In genomic region chrX:31323658-31324057, GRCh38 we compare ENCODE assay signal across 14 cellular contexts.
DNase-seq lines count a peak whose midpoint lies in the region; ATAC-seq, FAIRE-seq and TF ChIP-seq lines count a peak whose summit lies in the region.
"Had no signal": no experiment of that assay in that cellular context is flagged by ENCODE, and none has a peak within 500 bp of the region (broad histone marks: within the 10 kb centered on the region; RNA-seq: fewer than 3 reads in every experiment).

No MANE protein-coding gene starts in this region.

- H3K9me3 Mint-ChIP-seq in MCF 10A (ENCODE audit: unreplicated experiment) = no peaks in the 10 kb centered on the region
- H3K9me3 Mint-ChIP-seq: activated T-cell treated with anti-CD3 and anti-CD28 coated beads, Interleukin-2, amount 50 U/mL, for 24 hours; central memory CD8-positive, alpha-beta T cell had no signal

- H3K4me3 Mint-ChIP-seq in MCF 10A (ENCODE audit: unreplicated experiment) = no peak overlapping the region
- H3K4me3 Mint-ChIP-seq: activated T-cell treated with anti-CD3 and anti-CD28 coated beads, Interleukin-2, amount 50 U/mL, for 24 hours; central memory CD8-positive, alpha-beta T cell had no signal

- no peaks in the 10 kb centered on the region for H3K36me3 Mint-ChIP-seq in MCF 10A (ENCODE audit: insufficient read depth, unreplicated experiment)

- TF ChIP-seq CTCF in OCI-LY1 (IDR thresholded peaks at IDR 0.05; ENCODE audit: low read length) (no peak), MCF 10A (IDR thresholded peaks at IDR 0.05; ENCODE audit: unreplicated experiment) (no peak)

- H3K79me2 ChIP-seq in OCI-LY1 (ENCODE audit: insufficient read depth, low read length) = no peaks in the 10 kb centered on the region

- CTCF ChIA-PET in MCF 10A (lab: Yijun Ruan, JAX) = interaction anchor here (0.6 kb wide), 1 partner anchor 730 kb away, joined by 4 read pairs; no protein-coding TSS in a partner anchor

- peak overlapping the region; percentile 36; the same call in 1 of the 2 replicates for H3K4me2 ChIP-seq in OCI-LY1 (ENCODE audit: low read length)

- H4K20me1 ChIP-seq in OCI-LY1 (ENCODE audit: insufficient read depth, low read length) = no peaks in the 10 kb centered on the region

- intact Hi-C loops in MCF 10A (cut with micrococcal nuclease) = no loop called here

- no peaks in the 10 kb centered on the region for H3F3A ChIP-seq in OCI-LY1 (ENCODE audit: insufficient read depth, low read length)

- no peaks in the 10 kb centered on the region for H3K9me2 ChIP-seq in OCI-LY1 (ENCODE audit: low read depth, low read length)

- H3K9ac ChIP-seq in OCI-LY1 (ENCODE audit: low read length) = no peak overlapping the region

- no TSS peak for BruUV-seq in MCF 10A (replicated peaks; lab: Mats Ljungman, UMichigan)

- peaks cover 56% of the 10 kb centered on the region for H3K27me3 Mint-ChIP-seq in MCF 10A (ENCODE audit: insufficient read depth, unreplicated experiment)
- H3K27me3 Mint-ChIP-seq: central memory CD8-positive, alpha-beta T cell had no signal

- H3K27me3 ChIP-seq in OCI-LY1 (ENCODE audit: insufficient read depth, low read length) = no peaks in the 10 kb centered on the region
- H3K27me3 ChIP-seq: heart right ventricle had no signal

- H3K4me3 ChIP-seq in OCI-LY1 (ENCODE audit: low read depth, low read length, poor library complexity, severe bottlenecking) = no peak overlapping the region
- H3K4me3 ChIP-seq: heart right ventricle had no signal

- H3K4me1 Mint-ChIP-seq in MCF 10A (ENCODE audit: insufficient read depth, unreplicated experiment) = no peaks in the 10 kb centered on the region
- H3K4me1 Mint-ChIP-seq: central memory CD8-positive, alpha-beta T cell had no signal

- FAIRE-seq in frontal cortex (lab: Jason Lieb, UNC) = no peak

- H3K4me1 ChIP-seq in OCI-LY1 (ENCODE audit: insufficient read depth, low read length, severe bottlenecking) = peaks cover 25% of the 10 kb centered on the region

- no peaks in the 10 kb centered on the region for H3K9me3 ChIP-seq in OCI-LY1 (ENCODE audit: low read length)
- H3K9me3 ChIP-seq: heart right ventricle had no signal

- no peaks in the 10 kb centered on the region for H3K36me3 ChIP-seq in OCI-LY1 (ENCODE audit: insufficient read depth, low read length)
- H3K36me3 ChIP-seq: heart right ventricle had no signal

- TF ChIP-seq POLR2A in GM18505 (IDR thresholded peaks at IDR 0.05; ENCODE audit: borderline replicate concordance, extremely low read depth, insufficient read depth, insufficient read length) = no peak

- H3K27ac ChIP-seq in OCI-LY1 (ENCODE audit: low read depth, low read length, poor library complexity, severe bottlenecking) = peak overlapping the region; percentile 54
- H3K27ac ChIP-seq: heart right ventricle had no signal

- no peak overlapping the region for H3K27ac Mint-ChIP-seq in MCF 10A (ENCODE audit: low read depth, unreplicated experiment)
- H3K27ac Mint-ChIP-seq: activated T-cell treated with anti-CD3 and anti-CD28 coated beads, Interleukin-2, amount 50 U/mL, for 24 hours had no signal

- no peak overlapping the region for H2AFZ ChIP-seq in OCI-LY1 (ENCODE audit: low read length)

- ATAC-seq in GM18505 (IDR thresholded peaks at IDR 0.05; ENCODE audit: unreplicated experiment) = peak; percentile 96
- ATAC-seq in GM21367 (IDR thresholded peaks at IDR 0.05; ENCODE audit: unreplicated experiment) = peak; percentile 87
- peak; percentile 95 for ATAC-seq in HG03066 (IDR thresholded peaks at IDR 0.05; ENCODE audit: low read depth, unreplicated experiment)
- ATAC-seq: heart right ventricle had no signal

- no peak for DNase-seq in stimulated activated CD4-positive, alpha-beta T cell treated with anti-CD3 and anti-CD28 coated beads, Interleukin-4, amount 100 ng/mL, for 4 hours
- DNase-seq in frontal cortex (ENCODE audit: low spot score in 2 of 2) = no peak
- no peak for DNase-seq in Kasumi-1 (lab: John Stamatoyannopoulos, UW)
- no peak for DNase-seq in MCF 10A (ENCODE audit: unreplicated experiment)
- DNase-seq: activated T-cell treated with anti-CD3 and anti-CD28 coated beads, Interleukin-2, amount 50 U/mL, for 24 hours; heart right ventricle; mammary epithelial cell; NCI-H524 treated with DMSO at 0.1 percent for 48 hours; T1000 had no signal

- POLR2A ChIA-PET in MCF 10A (lab: Yijun Ruan, JAX) = interaction anchor here (0.7 kb wide), 1 partner anchor 10 kb away, joined by 3 read pairs; no protein-coding TSS in a partner anchor
